In the genomic region with DNA sequence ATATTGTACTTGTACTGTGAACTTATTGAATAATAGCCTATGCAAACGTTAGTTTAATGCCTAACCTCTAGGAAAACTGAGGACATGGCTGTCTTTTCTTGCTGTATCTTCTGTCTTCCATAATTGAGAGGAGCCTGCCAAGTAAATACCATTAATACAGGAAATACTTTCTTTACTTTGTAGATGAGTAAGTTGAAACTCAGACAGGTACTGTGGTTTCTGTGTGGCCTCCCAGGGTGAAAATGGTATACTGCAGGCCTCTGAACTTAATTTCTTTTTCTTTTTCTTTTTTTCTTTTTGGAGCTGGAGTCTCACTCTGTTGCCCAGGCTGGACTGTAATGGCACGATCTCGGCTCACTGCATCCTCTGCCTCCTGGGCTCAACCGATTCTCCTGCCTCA, we compare ENCODE assay signal across 19 cellular contexts.
"Had no signal": no experiment of that assay in that cellular context is flagged by ENCODE, and none has a peak within 500 bp of the region (broad histone marks: within the 10 kb centered on the region; RNA-seq: fewer than 3 reads in every experiment).

No MANE protein-coding gene starts in this region.

- H3K27ac ChIP-seq: left lung, stomach, testis, upper lobe of left lung had no signal

- DNase-seq: activated CD4-positive, alpha-beta T cell treated with anti-CD3 and anti-CD28 coated beads, Interleukin-2, amount 50 U/mL, for 4 hours; activated naive CD4-positive, alpha-beta T cell; activated naive CD8-positive, alpha-beta T cell treated with anti-CD3 and anti-CD28 coated beads for 36 hours; activated T-cell treated with anti-CD3 and anti-CD28 coated beads for 4 hours; amniotic stem cell; endodermal cell; erythroblast; foreskin melanocyte; hypothalamus; left lung; midbrain; nucleus accumbens; stimulated activated CD4-positive, alpha-beta T cell treated with anti-CD3 and anti-CD28 coated beads, Interleukin-4, amount 100 ng/mL, for 1 hour; stomach; testis; upper lobe of left lung had no signal

- H3K9me3 ChIP-seq: testis, upper lobe of left lung had no signal

- H3K27me3 ChIP-seq: left lung, stomach, testis, upper lobe of left lung had no signal

- ATAC-seq: activated T-helper 17 cell treated with anti-CD3 and anti-CD28 coated beads, Interleukin-2, amount 50 U/mL, for 72 hours; left lung; sciatic nerve had no signal

- H3K4me2 ChIP-seq: smooth muscle cell had no signal

- H3K4me1 ChIP-seq: left lung, stomach, testis, upper lobe of left lung had no signal

- H3K36me3 ChIP-seq: left lung, stomach, upper lobe of left lung had no signal

- H3K4me3 ChIP-seq: left lung, smooth muscle cell, stomach, testis, upper lobe of left lung had no signal
